1 cellular context compared by ENCODE assay signal in genomic region chr14:23252420-23253333, GRCh38.
A peak's percentile ranks its signal among the peaks of the same experiment; 100 is the strongest.
TF ChIP-seq lines count a peak whose summit lies in the region.

No MANE protein-coding gene starts in this region.

TF ChIP-seq in K562, 482 proteins besides CTCF, POLR2A, EP300 and RAD21:
- TF ChIP-seq ATF7 (IDR thresholded peaks at IDR 0.05) (peak; percentile 49; the same call in 1 of the 2 replicates), C11orf30 (IDR thresholded peaks at IDR 0.05; ENCODE audit: low read depth) (peak; percentile 26; the same call in 1 of the 2 replicates), SLC30A9 (CRISPR knock-in tag; IDR thresholded peaks at IDR 0.05) (no peak), NCOA4 (IDR thresholded peaks at IDR 0.05; ENCODE audit: partially characterized antibody) (no peak), ATF3 (IDR thresholded peaks at IDR 0.05) (peak; percentile 76), ATF3 (CRISPR knock-in tag; conservative IDR thresholded peaks at IDR 0.05) (no peak), CEBPG (CRISPR knock-in tag; IDR thresholded peaks at IDR 0.05) (no peak), CEBPG (tag; conservative IDR thresholded peaks at IDR 0.05 in 1 of 2, IDR thresholded peaks at IDR 0.05 in 1 of 2) (peak; percentile 30 to 36; a peak in 1 of 4 replicates)
